Comparison of ENCODE assay signal across 8 cellular contexts in the genomic region with DNA sequence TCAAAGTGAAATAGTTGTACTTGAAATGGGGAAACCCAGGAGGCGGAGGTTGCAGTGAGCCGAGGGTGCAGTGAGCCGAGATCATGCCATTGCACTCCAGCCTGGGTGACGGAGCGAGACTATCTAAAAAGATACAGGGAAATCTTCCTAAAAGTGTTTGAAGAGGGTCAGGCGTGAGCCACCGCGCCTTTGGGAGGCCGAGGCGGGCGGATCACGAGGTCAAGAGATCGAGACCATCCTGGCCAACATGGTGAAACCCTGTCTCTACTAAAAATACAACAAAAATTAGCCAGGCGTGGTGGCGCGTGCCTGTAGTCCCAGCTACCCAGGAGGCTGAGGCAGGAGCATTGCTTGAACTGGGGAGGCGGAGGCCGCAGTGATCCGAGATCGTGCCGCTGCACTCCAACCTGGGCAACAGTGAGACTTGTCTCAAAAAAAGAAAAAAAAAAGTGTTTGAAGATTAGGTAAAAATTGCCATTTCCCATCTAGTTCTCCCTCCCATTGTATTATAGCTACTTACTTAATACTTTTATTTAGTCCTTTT. TPM values are rescaled to one million over a fixed set of nuclear protein-coding genes. Genes with fewer than 3 reads are reported as not detected.
"Had no signal": no experiment of that assay in that cellular context is flagged by ENCODE, and none has a peak within 500 bp of the region (broad histone marks: within the 10 kb centered on the region; RNA-seq: fewer than 3 reads in every experiment).

No MANE protein-coding gene starts in this region.

RNA-seq across cellular contexts. Expression of gene TRIM71, which starts 5.9 kb away (rescaled TPM):
- total RNA-seq: activated CD4-positive, alpha-beta T cell treated with anti-CD3 and anti-CD28 coated beads, Interleukin-2, amount 10 ng/mL, durations not matched to agents 7 days and 5 days; activated CD8-positive, alpha-beta T cell treated with anti-CD3 and anti-CD28 coated beads, Interleukin-2, amount 10 ng/mL, durations not matched to agents 7 days and 5 days; activated naive CD8-positive, alpha-beta T cell treated with anti-CD3 and anti-CD28 coated beads, Interleukin-2, amount 10 ng/mL, durations not matched to agents 7 days and 5 days; ascending aorta; body of pancreas; cardiac septum; NCI-H460; Peyer's patch had no signal
